Comparison of ENCODE assay signal across 20 cellular contexts in genomic region chr2:154307007-154307406, GRCh38.
"Had no signal": no experiment of that assay in that cellular context is flagged by ENCODE, and none has a peak within 500 bp of the region (broad histone marks: within the 10 kb centered on the region; RNA-seq: fewer than 3 reads in every experiment).

No MANE protein-coding gene starts in this region.

- H3K4me3 ChIP-seq: heart right ventricle, lung, ovary, testis, upper lobe of left lung, uterus had no signal

- H3K4me1 ChIP-seq: heart right ventricle, testis, upper lobe of left lung, uterus had no signal

- H3K36me3 ChIP-seq: heart right ventricle, ovary, upper lobe of left lung, uterus had no signal

- DNase-seq: central memory CD4-positive, alpha-beta T cell; effector memory CD4-positive, alpha-beta T cell; heart right ventricle; left ventricle myocardium superior; mesenchymal stem cell; naive thymus-derived CD8-positive, alpha-beta T cell; ovary; right cardiac atrium; stimulated activated CD4-positive, alpha-beta T cell treated with anti-CD3 and anti-CD28 coated beads, Interleukin-4, amount 100 ng/mL, for 24 hours; testis; upper lobe of left lung; uterus had no signal

- H3K27me3 ChIP-seq: heart right ventricle, ovary, testis, upper lobe of left lung, uterus had no signal

- H3K9me3 ChIP-seq: heart right ventricle, ovary, testis, upper lobe of left lung, uterus had no signal

- FAIRE-seq: endometrium, frontal cortex had no signal

- H3K27ac ChIP-seq: heart right ventricle, ovary, testis, upper lobe of left lung, uterus had no signal

- ATAC-seq: esophagus mucosa; heart right ventricle; left ventricle myocardium superior; naive thymus-derived CD8-positive, alpha-beta T cell; right cardiac atrium; stimulated activated memory B cell treated with anti-CD40 and anti-IgM and Interleukin-4, amounts not matched to agents 10 μg/mL and 1 μg/mL and 100 μg/mL, for 72 hours had no signal

- H3K36me3 Mint-ChIP-seq: naive thymus-derived CD8-positive, alpha-beta T cell; stimulated activated memory B cell treated with anti-CD40 and anti-IgM and Interleukin-4, amounts not matched to agents 10 μg/mL and 1 μg/mL and 100 μg/mL, for 72 hours had no signal

- H3K27ac Mint-ChIP-seq: naive thymus-derived CD8-positive, alpha-beta T cell; progenitor cell of endocrine pancreas; stimulated activated memory B cell treated with anti-CD40 and anti-IgM and Interleukin-4, amounts not matched to agents 10 μg/mL and 1 μg/mL and 100 μg/mL, for 72 hours; stimulated activated naive CD8-positive, alpha-beta T cell treated with anti-CD3 and anti-CD28 coated beads, Interleukin-15, Interleukin-2, amounts not matched to agents 100 ng/mL and 50 ng/mL, for 24 hours had no signal

- H3K9me3 Mint-ChIP-seq: neural crest cell; stimulated activated naive CD8-positive, alpha-beta T cell treated with anti-CD3 and anti-CD28 coated beads, Interleukin-15, Interleukin-2, amounts not matched to agents 100 ng/mL and 50 ng/mL, for 24 hours had no signal

- H3K27me3 Mint-ChIP-seq: naive thymus-derived CD8-positive, alpha-beta T cell; progenitor cell of endocrine pancreas; stimulated activated memory B cell treated with anti-CD40 and anti-IgM and Interleukin-4, amounts not matched to agents 10 μg/mL and 1 μg/mL and 100 μg/mL, for 72 hours; stimulated activated naive CD8-positive, alpha-beta T cell treated with anti-CD3 and anti-CD28 coated beads, Interleukin-15, Interleukin-2, amounts not matched to agents 100 ng/mL and 50 ng/mL, for 24 hours had no signal

- H3K4me1 Mint-ChIP-seq: naive thymus-derived CD8-positive, alpha-beta T cell; neural crest cell; stimulated activated memory B cell treated with anti-CD40 and anti-IgM and Interleukin-4, amounts not matched to agents 10 μg/mL and 1 μg/mL and 100 μg/mL, for 72 hours had no signal

- H3K4me3 Mint-ChIP-seq: naive thymus-derived CD8-positive, alpha-beta T cell; neural crest cell; stimulated activated memory B cell treated with anti-CD40 and anti-IgM and Interleukin-4, amounts not matched to agents 10 μg/mL and 1 μg/mL and 100 μg/mL, for 72 hours; stimulated activated naive CD8-positive, alpha-beta T cell treated with anti-CD3 and anti-CD28 coated beads, Interleukin-15, Interleukin-2, amounts not matched to agents 100 ng/mL and 50 ng/mL, for 24 hours had no signal
